ENCODE assay signal across 10 cellular contexts in the genomic region with DNA sequence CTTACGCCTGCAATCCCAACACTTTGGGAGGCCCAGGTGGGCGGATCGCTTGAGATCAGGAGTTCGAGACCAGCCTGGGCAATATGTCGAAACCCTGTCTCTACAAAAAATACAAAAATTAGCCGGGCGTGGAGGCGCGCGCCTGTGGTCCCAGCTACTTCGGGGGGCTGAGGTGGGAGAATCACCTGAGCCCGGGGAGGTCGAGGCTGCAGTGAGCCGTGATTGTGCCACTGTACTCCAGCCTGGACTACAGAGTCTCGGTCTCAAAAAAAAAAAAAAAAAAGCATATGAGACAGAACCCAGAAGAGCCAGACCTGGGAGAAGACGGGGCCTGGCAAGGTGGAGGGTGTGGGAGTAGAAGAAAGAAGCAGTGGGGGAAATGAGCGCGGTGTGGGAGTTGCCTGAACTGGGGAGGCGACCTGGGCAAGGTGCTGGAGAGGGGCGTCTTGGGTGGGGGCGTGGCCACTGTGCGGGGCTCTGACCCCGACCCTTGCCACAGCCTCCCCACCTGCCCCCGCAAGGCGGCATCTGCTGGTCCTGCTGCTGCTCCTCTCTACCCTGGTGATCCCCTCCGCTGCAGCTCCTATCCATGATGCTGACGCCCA. TPM values are rescaled to one million over a fixed set of nuclear protein-coding genes. Genes with fewer than 3 reads are reported as not detected.
DNase-seq lines count a peak whose midpoint lies in the region; ATAC-seq, FAIRE-seq and TF ChIP-seq lines count a peak whose summit lies in the region.
"Had no signal": no experiment of that assay in that cellular context is flagged by ENCODE, and none has a peak within 500 bp of the region (broad histone marks: within the 10 kb centered on the region; RNA-seq: fewer than 3 reads in every experiment).

No MANE protein-coding gene starts in this region.

- H3K23ac ChIP-seq in H1 (ENCODE audit: insufficient read length): no peak overlapping the region

- H3K4me1 ChIP-seq in H1 (replicated peaks in 1 of 4; ENCODE audit: control insufficient read depth in 3 of 4, insufficient read depth in 4 of 4, low read length in 3 of 4) (peaks cover 0 to 16% (median 9%) of the 10 kb centered on the region in 4 experiments; a peak in 5 of 7 replicates), muscle layer of colon (ENCODE audit: insufficient read depth, low read length) (peaks cover 18% of the 10 kb centered on the region), transverse colon (peaks cover 4 to 32% (median 22%) of the 10 kb centered on the region in 4 donors)

- H3K4me1 Mint-ChIP-seq in activated naive CD8-positive, alpha-beta T cell treated with anti-CD3 and anti-CD28 coated beads for 36 hours: peaks cover 6% of the 10 kb centered on the region
- H3K4me1 Mint-ChIP-seq in activated naive CD8-positive, alpha-beta T cell treated with anti-CD3 and anti-CD28 coated beads, Interleukin-2, amount 50 U/mL, for 24 hours: peaks cover 11% of the 10 kb centered on the region
- H3K4me1 Mint-ChIP-seq in activated CD4-positive, alpha-beta memory T cell treated with anti-CD3 and anti-CD28 coated beads for 36 hours (ENCODE audit: low read depth): peaks cover 4% of the 10 kb centered on the region

- peak overlapping the region; percentile 4; the same call in 1 of the 2 replicates for H3K18ac ChIP-seq in H1 (ENCODE audit: extremely low read depth, low read length)

- no peak overlapping the region for H3K56ac ChIP-seq in H1 (replicated peaks; ENCODE audit: insufficient read length, low read depth, low read length)

- no peak overlapping the region for H2AK5ac ChIP-seq in H1 (ENCODE audit: low read depth, low read length)

- in situ Hi-C loops in transverse colon (cut with MboI; ENCODE audit: low pct_ligation_motif_present in 1 of 4, low pct_unique_long_range_greater_than_20kb in 1 of 4, low sequenced_read_pairs in 3 of 4): no loop called here

- no peak for ATAC-seq in activated naive CD8-positive, alpha-beta T cell treated with anti-CD3 and anti-CD28 coated beads, Interleukin-2, amount 50 U/mL, for 24 hours
- no peak for ATAC-seq in HG03457 (IDR thresholded peaks at IDR 0.05; ENCODE audit: unreplicated experiment)

- no peak overlapping the region for H2BK20ac ChIP-seq in H1 (ENCODE audit: low read length)

- POLR2A ChIA-PET in H1 (lab: Charles Lee; ENCODE audit: partially characterized antibody): interaction anchor here (0.6 to 1.4 kb wide), 2 partner anchors 26 to 89 kb away, joined by 3 read pairs; a partner anchor contains a TSS
- POLR2A ChIA-PET in activated CD4-positive, alpha-beta memory T cell treated with anti-CD3 and anti-CD28 coated beads for 36 hours (lab: Charles Lee): no interaction called here

- no peak for TF ChIP-seq CTCF in H1 (IDR thresholded peaks at IDR 0.05; ENCODE audit: control extremely low read depth in 1 of 3, insufficient read depth in 1 of 3, low read depth in 1 of 3, low read length in 3 of 3)
- no peak for TF ChIP-seq CTCF in transverse colon (IDR thresholded peaks at IDR 0.05)

- H3K4me3 ChIP-seq in H1 (ENCODE audit: extremely low read depth in 1 of 4, insufficient read depth in 2 of 4, low read depth in 3 of 4, low read length in 4 of 4): peak overlapping the region; percentile 10 to 50 (median 13); a peak in 5 of 8 replicates
- peak overlapping the region in 1 of 2 donors; percentile 83 for H3K4me3 ChIP-seq in muscle layer of colon (ENCODE audit: low read depth in 1 of 2, low read length in 2 of 2)
- peak overlapping the region in 2 of 4 donors; percentile 61 to 78 for H3K4me3 ChIP-seq in transverse colon

- no peak overlapping the region for H2AFZ ChIP-seq in H1 (ENCODE audit: low read length)

- H3K9me3 Mint-ChIP-seq in activated naive CD8-positive, alpha-beta T cell treated with anti-CD3 and anti-CD28 coated beads for 36 hours: no peaks in the 10 kb centered on the region
- no peaks in the 10 kb centered on the region for H3K9me3 Mint-ChIP-seq in activated naive CD8-positive, alpha-beta T cell treated with anti-CD3 and anti-CD28 coated beads, Interleukin-2, amount 50 U/mL, for 24 hours
- peaks cover 5% of the 10 kb centered on the region for H3K9me3 Mint-ChIP-seq in activated CD4-positive, alpha-beta memory T cell treated with anti-CD3 and anti-CD28 coated beads for 36 hours
- H3K9me3 Mint-ChIP-seq: natural killer cell treated with Interleukin-12 subunit alpha and Interleukin-12 subunit beta and Interleukin-15 and Interleukin-18, amount 100 ng/mL, for 72 hours had no signal

- DNase-seq in activated naive CD8-positive, alpha-beta T cell treated with anti-CD3 and anti-CD28 coated beads for 36 hours: no peak
- no peak for DNase-seq in activated naive CD8-positive, alpha-beta T cell treated with anti-CD3 and anti-CD28 coated beads, Interleukin-2, amount 50 U/mL, for 24 hours
- DNase-seq in H1 (ENCODE audit: low read depth in 1 of 2, low spot score in 2 of 2) (no peak), transverse colon (no peak), cortex of kidney (lab: John Stamatoyannopoulos, UW) (no peak)
- no peak for DNase-seq in activated CD4-positive, alpha-beta memory T cell treated with anti-CD3 and anti-CD28 coated beads for 36 hours

- no peak overlapping the region for H2BK120ac ChIP-seq in H1 (replicated peaks; ENCODE audit: low read depth, low read length)

- H3K27ac ChIP-seq in H1 (ENCODE audit: low read depth, low read length): no peak overlapping the region
- H3K27ac ChIP-seq in muscle layer of colon (ENCODE audit: low read depth, low read length): peak overlapping the region; percentile 66
- H3K27ac ChIP-seq in transverse colon: peak overlapping the region; percentile 69 to 88 (median 82)

- peaks cover 3 to 27% of the 10 kb centered on the region in 2 experiments; a peak in 3 of 4 replicates for H3K79me2 ChIP-seq in H1 (ENCODE audit: control insufficient read depth in 1 of 2, insufficient read depth in 2 of 2, low read length in 2 of 2)

- H3K79me1 ChIP-seq in H1 (ENCODE audit: low read depth, low read length): peaks cover 4% of the 10 kb centered on the region; the same call in 1 of the 2 replicates

- peaks cover 8% of the 10 kb centered on the region; the same call in 1 of the 2 replicates for H3K23me2 ChIP-seq in H1 (ENCODE audit: low read depth, low read length)

- no peak overlapping the region for H3K14ac ChIP-seq in H1 (ENCODE audit: insufficient read length)

- TF ChIP-seq POLR2A in H1 (IDR thresholded peaks at IDR 0.05; ENCODE audit: control extremely low read depth in 1 of 2, low read depth in 2 of 2, low read length in 2 of 2) (no peak), transverse colon (IDR thresholded peaks at IDR 0.05) (no peak)

- no peak overlapping the region for H4K5ac ChIP-seq in H1 (ENCODE audit: insufficient read length, low read depth, low read length)

- H3K27me3 ChIP-seq in H1 (replicated peaks in 1 of 4; ENCODE audit: control insufficient read depth in 3 of 4, extremely low read depth in 1 of 4, insufficient read depth in 3 of 4, low read length in 3 of 4): no peaks in the 10 kb centered on the region
- no peaks in the 10 kb centered on the region for H3K27me3 ChIP-seq in muscle layer of colon (ENCODE audit: control insufficient read depth in 1 of 2, insufficient read depth in 2 of 2, low read length in 2 of 2)
- no peaks in the 10 kb centered on the region for H3K27me3 ChIP-seq in transverse colon

- H3K9ac ChIP-seq in H1 (replicated peaks in 1 of 4; ENCODE audit: extremely low read depth in 1 of 4, low read depth in 3 of 4, low read length in 3 of 4): no peak overlapping the region
- H3K9ac ChIP-seq in muscle layer of colon (ENCODE audit: low read length): no peak overlapping the region

- H2BK5ac ChIP-seq in H1 (ENCODE audit: low read depth, low read length): 0 out of 2 replicates have a peak overlapping the region, but pooled peaks have one; percentile 39

- peak overlapping the region; percentile 58 to 79 for H3K4me2 ChIP-seq in H1 (ENCODE audit: insufficient read depth in 1 of 2, low read depth in 2 of 2, low read length in 2 of 2)

- TF ChIP-seq EP300 in H1 (IDR thresholded peaks at IDR 0.05; ENCODE audit: borderline replicate concordance in 1 of 2, low read depth in 2 of 2, low read length in 2 of 2): no peak
- no peak for TF ChIP-seq EP300 in transverse colon (IDR thresholded peaks at IDR 0.05; ENCODE audit: low read depth)

- no peak overlapping the region for H3K27ac Mint-ChIP-seq in activated naive CD8-positive, alpha-beta T cell treated with anti-CD3 and anti-CD28 coated beads for 36 hours
- no peak overlapping the region for H3K27ac Mint-ChIP-seq in activated naive CD8-positive, alpha-beta T cell treated with anti-CD3 and anti-CD28 coated beads, Interleukin-2, amount 50 U/mL, for 24 hours
- H3K27ac Mint-ChIP-seq in activated CD4-positive, alpha-beta memory T cell treated with anti-CD3 and anti-CD28 coated beads for 36 hours: no peak overlapping the region

- CTCF ChIA-PET in H1 (lab: Charles Lee; ENCODE audit: partially characterized antibody): interaction anchor here (2.3 kb wide), 1 partner anchor 28 kb away, joined by 9 read pairs; no protein-coding TSS in a partner anchor
- CTCF ChIA-PET in activated CD4-positive, alpha-beta memory T cell treated with anti-CD3 and anti-CD28 coated beads for 36 hours (lab: Charles Lee): no interaction called here

- peak overlapping the region; percentile 25 for H3K4me3 Mint-ChIP-seq in activated naive CD8-positive, alpha-beta T cell treated with anti-CD3 and anti-CD28 coated beads for 36 hours
- no peak overlapping the region for H3K4me3 Mint-ChIP-seq in activated naive CD8-positive, alpha-beta T cell treated with anti-CD3 and anti-CD28 coated beads, Interleukin-2, amount 50 U/mL, for 24 hours
- H3K4me3 Mint-ChIP-seq in activated CD4-positive, alpha-beta memory T cell treated with anti-CD3 and anti-CD28 coated beads for 36 hours: no peak overlapping the region

- no peaks in the 10 kb centered on the region for H4K20me1 ChIP-seq in H1 (replicated peaks in 1 of 2; ENCODE audit: control insufficient read depth in 1 of 2, insufficient read depth in 2 of 2, low read length in 2 of 2)

- intact Hi-C loops in transverse colon (cut with DNase I; ENCODE audit: low total_unique reads): no loop called here
- intact Hi-C loops in activated CD4-positive, alpha-beta memory T cell treated with anti-CD3 and anti-CD28 coated beads for 36 hours (cut with micrococcal nuclease): no loop called here

- WGBS in H1 (ENCODE audit: extremely low coverage in 1 of 2, insufficient coverage in 1 of 2, insufficient read length in 1 of 2, insufficient replicate concordance in 2 of 2, low coverage in 1 of 2, low lambda C conversion rate in 2 of 2, missing lambda C conversion rate in 1 of 2), 2 experiments: 63% methylated on average over 21 of the region's 27 CpGs; no CpG with 5 or more reads in 1 of the 2 experiments
- WGBS in transverse colon (ENCODE audit: low coverage in 1 of 2), 2 donors: 55 to 76% methylated on average over 2 to 27 of the region's 27 CpGs

- H2BK12ac ChIP-seq in H1 (ENCODE audit: low read depth, low read length): peak overlapping the region; percentile 27; the same call in 1 of the 2 replicates

- no peak for TF ChIP-seq RAD21 in H1 (IDR thresholded peaks at IDR 0.05 in 1 of 2, conservative IDR thresholded peaks at IDR 0.05 in 1 of 2; ENCODE audit: low read depth in 2 of 2, low read length in 2 of 2)

- no peak for FAIRE-seq in H1 (lab: Jason Lieb, UNC)

- H4K8ac ChIP-seq in H1 (ENCODE audit: extremely low read depth, insufficient read depth, low read length): no peak overlapping the region

- H4K91ac ChIP-seq in H1 (replicated peaks; ENCODE audit: insufficient read length, low read length): no peak overlapping the region

- H3K27me3 Mint-ChIP-seq in activated naive CD8-positive, alpha-beta T cell treated with anti-CD3 and anti-CD28 coated beads for 36 hours: peaks cover 7% of the 10 kb centered on the region
- peaks cover 26% of the 10 kb centered on the region for H3K27me3 Mint-ChIP-seq in activated naive CD8-positive, alpha-beta T cell treated with anti-CD3 and anti-CD28 coated beads, Interleukin-2, amount 50 U/mL, for 24 hours
- peaks cover 16% of the 10 kb centered on the region for H3K27me3 Mint-ChIP-seq in activated CD4-positive, alpha-beta memory T cell treated with anti-CD3 and anti-CD28 coated beads for 36 hours

- 0 out of 2 replicates have a peak overlapping the region, but pooled peaks have one; percentile 61 for H2BK15ac ChIP-seq in H1 (ENCODE audit: low read length)

- H3K36me3 Mint-ChIP-seq in activated naive CD8-positive, alpha-beta T cell treated with anti-CD3 and anti-CD28 coated beads for 36 hours: no peaks in the 10 kb centered on the region
- H3K36me3 Mint-ChIP-seq in activated naive CD8-positive, alpha-beta T cell treated with anti-CD3 and anti-CD28 coated beads, Interleukin-2, amount 50 U/mL, for 24 hours (ENCODE audit: low read depth): no peaks in the 10 kb centered on the region
- H3K36me3 Mint-ChIP-seq in activated CD4-positive, alpha-beta memory T cell treated with anti-CD3 and anti-CD28 coated beads for 36 hours: peaks cover 5% of the 10 kb centered on the region

- no peak overlapping the region for H3K4ac ChIP-seq in H1 (replicated peaks; ENCODE audit: insufficient read length, low read depth, low read length)

- no peaks in the 10 kb centered on the region for H3K9me3 ChIP-seq in H1 (ENCODE audit: insufficient read depth in 2 of 2, low read depth in 1 of 2, low read length in 1 of 2)
- H3K9me3 ChIP-seq in muscle layer of colon (ENCODE audit: low read length): no peaks in the 10 kb centered on the region
- peaks cover 7 to 9% of the 10 kb centered on the region in 2 donors for H3K9me3 ChIP-seq in transverse colon

- peaks cover 5 to 7% (median 5%) of the 10 kb centered on the region in 4 experiments; a peak in 7 of 8 replicates for H3K36me3 ChIP-seq in H1 (ENCODE audit: control insufficient read depth in 2 of 4, insufficient read depth in 4 of 4, low read length in 3 of 4)
- H3K36me3 ChIP-seq in muscle layer of colon (ENCODE audit: insufficient read depth, low read length): peaks cover 6% of the 10 kb centered on the region
- no peaks in the 10 kb centered on the region for H3K36me3 ChIP-seq in transverse colon

RNA-seq across cellular contexts. Expression of a gene that starts 0.5 kb away (rescaled TPM):
- total RNA-seq in activated naive CD8-positive, alpha-beta T cell treated with anti-CD3 and anti-CD28 coated beads for 36 hours: not detected
- total RNA-seq in H1 (2021; fragmentation: NEBNext Ultra II Directional; extraction: Animal tissue kit (Norgen Biotek cat#: 25700)): 2.6 and 3.1 TPM in 2 replicates
- polyA plus RNA-seq in H1 (2011; rRNA removed): 5.9 and 6.8 TPM in 2 replicates
- 4.6 TPM for polyA plus RNA-seq in H1 (2011; cell fraction: cytosol; rRNA removed)
- 5.8 TPM for polyA plus RNA-seq in H1 (2011; cell fraction: nucleus; rRNA removed)
- 1.4 to 4.0 TPM (median 3.3 TPM) in 4 replicates for polyA plus RNA-seq in H1 (2012, experiment 1 of 2)
- 3.4 TPM for polyA plus RNA-seq in H1 (2012, experiment 2 of 2)
- 5.0 TPM for polyA plus RNA-seq in H1 (2013, experiment 1 of 2)
- 4.3 TPM for polyA plus RNA-seq in H1 (2013, experiment 2 of 2)
- 1.0 and 2.1 TPM in 2 replicates for polyA minus RNA-seq in H1 (2011; rRNA and poly(A)+ RNA removed)
- 2.6 TPM for polyA minus RNA-seq in H1 (2011; cell fraction: cytosol; rRNA and poly(A)+ RNA removed)
- polyA minus RNA-seq in H1 (2011; cell fraction: nucleus; rRNA and poly(A)+ RNA removed): 1.5 TPM
- 1 to 10 TPM in 1 of 4 donors, not detected in 3; 2.2 TPM for total RNA-seq in transverse colon
- total RNA-seq in activated CD4-positive, alpha-beta memory T cell treated with anti-CD3 and anti-CD28 coated beads for 36 hours: not detected
- total RNA-seq: natural killer cell treated with Interleukin-12 subunit alpha and Interleukin-12 subunit beta and Interleukin-15 and Interleukin-18, amount 100 ng/mL, for 72 hours had no signal

RNA-seq across cellular contexts. Expression of a gene that starts 2.0 kb away (rescaled TPM):
- total RNA-seq in activated naive CD8-positive, alpha-beta T cell treated with anti-CD3 and anti-CD28 coated beads for 36 hours: not detected
- 146 and 156 TPM in 2 replicates for total RNA-seq in H1 (2021; fragmentation: NEBNext Ultra II Directional; extraction: Animal tissue kit (Norgen Biotek cat#: 25700))
- polyA plus RNA-seq in H1 (2011; rRNA removed): 87.6 and 110 TPM in 2 replicates
- 76.8 TPM for polyA plus RNA-seq in H1 (2011; cell fraction: cytosol; rRNA removed)
- polyA plus RNA-seq in H1 (2011; cell fraction: nucleus; rRNA removed): 113 TPM
- 111 to 130 TPM (median 124 TPM) in 4 replicates for polyA plus RNA-seq in H1 (2012, experiment 1 of 2)
- 176 TPM for polyA plus RNA-seq in H1 (2012, experiment 2 of 2)
- 139 TPM for polyA plus RNA-seq in H1 (2013, experiment 1 of 2)
- 138 TPM for polyA plus RNA-seq in H1 (2013, experiment 2 of 2)
- 97.0 and 101 TPM in 2 replicates for polyA minus RNA-seq in H1 (2011; rRNA and poly(A)+ RNA removed)
- polyA minus RNA-seq in H1 (2011; cell fraction: cytosol; rRNA and poly(A)+ RNA removed): 74.5 TPM
- polyA minus RNA-seq in H1 (2011; cell fraction: nucleus; rRNA and poly(A)+ RNA removed): 52.5 TPM
- 10 to 100 TPM in 3 of 4 donors, 1 to 10 TPM in 1; 5.6 to 20.3 (median 10.9) TPM for total RNA-seq in transverse colon
- not detected for total RNA-seq in activated CD4-positive, alpha-beta memory T cell treated with anti-CD3 and anti-CD28 coated beads for 36 hours
- total RNA-seq: natural killer cell treated with Interleukin-12 subunit alpha and Interleukin-12 subunit beta and Interleukin-15 and Interleukin-18, amount 100 ng/mL, for 72 hours had no signal

RNA-seq across cellular contexts. Expression of a gene that starts 23.9 kb away (rescaled TPM):
- total RNA-seq in activated naive CD8-positive, alpha-beta T cell treated with anti-CD3 and anti-CD28 coated beads for 36 hours: 1 to 10 TPM in 1 of 2 experiments, under 1 TPM in 1; 0.45 to 1.1 TPM
- total RNA-seq in H1 (2021; fragmentation: NEBNext Ultra II Directional; extraction: Animal tissue kit (Norgen Biotek cat#: 25700)): 0.19 and 0.57 TPM in 2 replicates
- 0.05 and 0.28 TPM in 2 replicates for polyA plus RNA-seq in H1 (2011; rRNA removed)
- 0.21 TPM for polyA plus RNA-seq in H1 (2011; cell fraction: cytosol; rRNA removed)
- polyA plus RNA-seq in H1 (2011; cell fraction: nucleus; rRNA removed): 0.76 TPM
- 0.12 to 0.42 TPM in 2 of 4 replicates, not detected in the others for polyA plus RNA-seq in H1 (2012, experiment 1 of 2)
- not detected for polyA plus RNA-seq in H1 (2012, experiment 2 of 2)
- 0.12 TPM for polyA plus RNA-seq in H1 (2013, experiment 1 of 2)
- polyA plus RNA-seq in H1 (2013, experiment 2 of 2): 0.07 TPM
- polyA minus RNA-seq in H1 (2011; rRNA and poly(A)+ RNA removed): 0.17 TPM in 1 of 2 replicates, not detected in the other
- polyA minus RNA-seq in H1 (2011; cell fraction: cytosol; rRNA and poly(A)+ RNA removed): not detected
- not detected for polyA minus RNA-seq in H1 (2011; cell fraction: nucleus; rRNA and poly(A)+ RNA removed)
- total RNA-seq in transverse colon: not detected
- total RNA-seq in activated CD4-positive, alpha-beta memory T cell treated with anti-CD3 and anti-CD28 coated beads for 36 hours: 1 to 10 TPM; 2.3 to 2.6 TPM
- polyA plus RNA-seq: esophagus had no signal

RNA-seq across cellular contexts. Expression of a gene that starts 29.0 kb away (rescaled TPM):
- 100 to 1,000 TPM; 110 to 114 TPM for total RNA-seq in activated naive CD8-positive, alpha-beta T cell treated with anti-CD3 and anti-CD28 coated beads for 36 hours
- total RNA-seq in H1 (2021; fragmentation: NEBNext Ultra II Directional; extraction: Animal tissue kit (Norgen Biotek cat#: 25700)): not detected in 2 replicates
- not detected in 2 replicates for polyA plus RNA-seq in H1 (2011; rRNA removed)
- not detected for polyA plus RNA-seq in H1 (2011; cell fraction: cytosol; rRNA removed)
- polyA plus RNA-seq in H1 (2011; cell fraction: nucleus; rRNA removed): 0.16 TPM
- polyA plus RNA-seq in H1 (2012, experiment 1 of 2): 1.9 to 55.2 TPM (median 3.7 TPM) in 4 replicates
- polyA plus RNA-seq in H1 (2012, experiment 2 of 2): 77.7 TPM
- 0.24 TPM for polyA plus RNA-seq in H1 (2013, experiment 1 of 2)
- 0.37 TPM for polyA plus RNA-seq in H1 (2013, experiment 2 of 2)
- polyA minus RNA-seq in H1 (2011; rRNA and poly(A)+ RNA removed): not detected in 2 replicates
- not detected for polyA minus RNA-seq in H1 (2011; cell fraction: cytosol; rRNA and poly(A)+ RNA removed)
- not detected for polyA minus RNA-seq in H1 (2011; cell fraction: nucleus; rRNA and poly(A)+ RNA removed)
- 10 to 100 TPM in 3 of 4 donors, 1 to 10 TPM in 1; 8.5 to 24.0 (median 13.3) TPM for total RNA-seq in transverse colon
- total RNA-seq in activated CD4-positive, alpha-beta memory T cell treated with anti-CD3 and anti-CD28 coated beads for 36 hours: 100 to 1,000 TPM; 178 to 181 TPM

RNA-seq across cellular contexts. Expression of a gene that starts 39.2 kb away (rescaled TPM):
- 1 to 10 TPM in 1 of 2 experiments, under 1 TPM in 1; 0.86 to 1.4 TPM for total RNA-seq in activated naive CD8-positive, alpha-beta T cell treated with anti-CD3 and anti-CD28 coated beads for 36 hours
- 1.5 and 1.7 TPM in 2 replicates for total RNA-seq in H1 (2021; fragmentation: NEBNext Ultra II Directional; extraction: Animal tissue kit (Norgen Biotek cat#: 25700))
- polyA plus RNA-seq in H1 (2011; rRNA removed): 0.93 and 1.1 TPM in 2 replicates
- polyA plus RNA-seq in H1 (2011; cell fraction: cytosol; rRNA removed): 0.85 TPM
- polyA plus RNA-seq in H1 (2011; cell fraction: nucleus; rRNA removed): 2.5 TPM
- 0.86 to 1.9 TPM (median 1.6 TPM) in 4 replicates for polyA plus RNA-seq in H1 (2012, experiment 1 of 2)
- polyA plus RNA-seq in H1 (2012, experiment 2 of 2): 1.1 TPM
- 0.39 TPM for polyA plus RNA-seq in H1 (2013, experiment 1 of 2)
- polyA plus RNA-seq in H1 (2013, experiment 2 of 2): 0.59 TPM
- polyA minus RNA-seq in H1 (2011; rRNA and poly(A)+ RNA removed): 1.1 and 1.3 TPM in 2 replicates
- 0.95 TPM for polyA minus RNA-seq in H1 (2011; cell fraction: cytosol; rRNA and poly(A)+ RNA removed)
- 2.7 TPM for polyA minus RNA-seq in H1 (2011; cell fraction: nucleus; rRNA and poly(A)+ RNA removed)
- under 1 TPM in 3 of 4 donors, not detected in 1; 0.40 to 0.75 (median 0.48) TPM for total RNA-seq in transverse colon
- total RNA-seq in activated CD4-positive, alpha-beta memory T cell treated with anti-CD3 and anti-CD28 coated beads for 36 hours: 1 to 10 TPM; 1.0 to 1.3 TPM
